Comparison of ENCODE assay signal across 14 cellular contexts in the genomic region with DNA sequence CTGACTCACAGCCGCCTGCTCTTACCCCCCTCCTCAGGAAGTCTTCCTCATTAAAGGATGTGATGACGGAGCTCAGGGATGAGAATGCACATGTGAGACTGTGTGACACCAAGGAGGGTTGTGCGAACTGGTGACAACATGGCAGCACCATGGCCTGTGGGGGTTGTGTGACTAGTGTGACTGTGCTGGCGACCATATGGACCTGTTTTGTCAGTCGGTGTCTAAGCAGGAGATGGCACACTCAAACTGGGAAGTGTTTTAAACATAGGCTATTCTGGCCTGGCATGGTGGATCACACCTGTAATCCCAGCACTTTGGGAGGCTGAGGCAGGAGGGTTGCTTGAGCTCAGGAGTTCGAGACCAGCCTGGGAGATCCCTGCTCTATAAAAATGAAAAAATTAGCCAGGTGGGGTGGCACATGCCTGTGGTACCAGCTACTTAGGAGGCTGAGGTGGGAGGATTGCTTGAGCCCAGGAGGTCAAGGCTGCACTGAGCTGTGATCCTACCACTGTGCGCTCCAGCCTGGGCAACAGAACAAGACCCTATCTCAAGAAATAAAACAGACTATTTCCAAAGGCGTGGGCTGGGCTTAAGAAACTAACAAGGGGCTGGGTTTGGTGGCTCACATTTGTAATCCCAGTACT. TPM values are rescaled to one million over a fixed set of nuclear protein-coding genes. Genes with fewer than 3 reads are reported as not detected.
DNase-seq lines count a peak whose midpoint lies in the region; ATAC-seq, FAIRE-seq and TF ChIP-seq lines count a peak whose summit lies in the region.
"Had no signal": no experiment of that assay in that cellular context is flagged by ENCODE, and none has a peak within 500 bp of the region (broad histone marks: within the 10 kb centered on the region; RNA-seq: fewer than 3 reads in every experiment).

No MANE protein-coding gene starts in this region.

- H3K4me3 ChIP-seq in HL-60 (replicated peaks; ENCODE audit: insufficient read depth, low read length) (no peak overlapping the region), bronchial epithelial cell (ENCODE audit: low read depth, low read length) (no peak overlapping the region), HepG2 (replicated peaks in 1 of 3; ENCODE audit: insufficient read depth in 1 of 3, low read depth in 2 of 3, low read length in 3 of 3) (no peak overlapping the region), stomach smooth muscle (ENCODE audit: low read length in 2 of 2) (no peak overlapping the region)
- H3K4me3 ChIP-seq in effector memory CD4-positive, alpha-beta T cell (ENCODE audit: insufficient read depth, low read depth, low read length, poor library complexity, severe bottlenecking) = no peak overlapping the region

- H3K9ac ChIP-seq in HepG2 (ENCODE audit: insufficient read depth, low read depth, low read length) (no peak overlapping the region), stomach smooth muscle (ENCODE audit: low read length in 2 of 2) (peak overlapping the region in 1 of 2 donors; percentile 36)

- H3K4me1 ChIP-seq in HepG2 (ENCODE audit: insufficient read depth, low read length) (peaks cover 93% of the 10 kb centered on the region), stomach smooth muscle (ENCODE audit: control insufficient read depth, insufficient read depth, low read length) (peaks cover 81% of the 10 kb centered on the region)
- peaks cover 5% of the 10 kb centered on the region for H3K4me1 ChIP-seq in effector memory CD4-positive, alpha-beta T cell (ENCODE audit: control insufficient read depth, insufficient read depth, low read length, poor library complexity, severe bottlenecking)

- no peak for DNase-seq in HL-60 (ENCODE audit: low read depth in 1 of 2, low spot score in 1 of 2)
- DNase-seq in bronchial epithelial cell (ENCODE audit: low read depth) = peak; percentile 54
- no peak for DNase-seq in HepG2 (ENCODE audit: low spot score)
- no peak for DNase-seq in foreskin melanocyte
- DNase-seq in effector memory CD4-positive, alpha-beta T cell = no peak
- DNase-seq: activated CD8-positive, alpha-beta memory T cell treated with anti-CD3 and anti-CD28 coated beads, Interleukin-2, amount 10 ng/mL, durations not matched to agents 7 days and 5 days; stimulated activated naive CD4-positive, alpha-beta T cell had no signal

- H3K27ac ChIP-seq in HL-60 (replicated peaks) (peak overlapping the region; percentile 96), HepG2 (ENCODE audit: extremely low read length, insufficient read depth, low read length) (peak overlapping the region; percentile 45), stomach smooth muscle (ENCODE audit: low read length) (peak overlapping the region; percentile 89)
- no peak overlapping the region for H3K27ac ChIP-seq in effector memory CD4-positive, alpha-beta T cell (ENCODE audit: insufficient read depth, low read length, poor library complexity, severe bottlenecking)

- no peak for FAIRE-seq in bronchial epithelial cell (lab: Jason Lieb, UNC)
- no peak for FAIRE-seq in HepG2 (lab: Jason Lieb, UNC)

- peaks cover 10% of the 10 kb centered on the region for H3K36me3 ChIP-seq in bronchial epithelial cell (ENCODE audit: control insufficient read depth, insufficient read depth, low read length)
- H3K36me3 ChIP-seq in HepG2 (replicated peaks in 1 of 2; ENCODE audit: control insufficient read depth in 1 of 2, insufficient read depth in 2 of 2, low read length in 2 of 2) = no peaks in the 10 kb centered on the region
- H3K36me3 ChIP-seq in stomach smooth muscle (ENCODE audit: control insufficient read depth in 2 of 2, insufficient read depth in 2 of 2, low read length in 2 of 2) = peaks cover 12 to 13% of the 10 kb centered on the region in 2 donors
- H3K36me3 ChIP-seq in effector memory CD4-positive, alpha-beta T cell (ENCODE audit: control insufficient read depth, insufficient read depth, low read length) = no peaks in the 10 kb centered on the region

- POLR2A ChIA-PET in HepG2 (lab: Yijun Ruan, JAX) = interaction anchor here (0.7 to 12.9 kb wide), 7 partner anchors 9 to 87 kb away, joined by 3 to 253 read pairs (median 5); partner anchors contain the start of genes NR0B2 and TENT5B

- TF ChIP-seq POLR2A in HepG2 (IDR thresholded peaks at IDR 0.05; ENCODE audit: insufficient read depth in 1 of 2, low read depth in 2 of 2, low read length in 2 of 2) = peak in 1 of 2 experiments; percentile 58; a peak in 1 of 4 replicates

- BruUV-seq in HepG2 (replicated peaks; lab: Mats Ljungman, UMichigan) = no TSS peak

- H3K4me2 ChIP-seq in HepG2 (ENCODE audit: low read depth, low read length) = no peak overlapping the region

- in situ Hi-C loops in HepG2 (cut with HindIII; ENCODE audit: extremely low pct_ligation_motif_present, low pct_unique_long_range_greater_than_20kb) = no loop called here

- H3K79me2 ChIP-seq in HepG2 (ENCODE audit: insufficient read depth, low read length) = peaks cover 13% of the 10 kb centered on the region

- ATAC-seq in HepG2 = no peak
- no peak for ATAC-seq in GM21526 (IDR thresholded peaks at IDR 0.05; ENCODE audit: low FRiP score, unreplicated experiment)
- ATAC-seq in GM19452 (IDR thresholded peaks at IDR 0.05; ENCODE audit: unreplicated experiment) = no peak
- ATAC-seq: activated CD8-positive, alpha-beta memory T cell treated with anti-CD3 and anti-CD28 coated beads, Interleukin-2, amount 10 ng/mL, durations not matched to agents 7 days and 5 days had no signal

- H3K27me3 ChIP-seq in HL-60 (ENCODE audit: insufficient read depth, poor library complexity, severe bottlenecking) (no peaks in the 10 kb centered on the region), bronchial epithelial cell (ENCODE audit: control insufficient read depth, insufficient read depth, low read length) (no peaks in the 10 kb centered on the region), HepG2 (ENCODE audit: control insufficient read depth in 1 of 2, insufficient read depth in 2 of 2, low read length in 2 of 2) (no peaks in the 10 kb centered on the region), stomach smooth muscle (ENCODE audit: control insufficient read depth in 1 of 2, insufficient read depth in 2 of 2, low read length in 2 of 2) (no peaks in the 10 kb centered on the region)
- H3K27me3 ChIP-seq in effector memory CD4-positive, alpha-beta T cell (replicated peaks; ENCODE audit: control insufficient read depth, insufficient read depth, low read length, poor library complexity, severe bottlenecking) = peaks cover 8% of the 10 kb centered on the region

- no peak for TF ChIP-seq EP300 in HepG2 (IDR thresholded peaks at IDR 0.05; ENCODE audit: low read depth in 2 of 2, low read length in 2 of 2)
- no peak for TF ChIP-seq EP300 in HepG2 (CRISPR knock-in tag; IDR thresholded peaks at IDR 0.05; ENCODE audit: borderline replicate concordance)

- H4K20me1 ChIP-seq in HepG2 (ENCODE audit: insufficient read depth, low read length) = peaks cover 60% of the 10 kb centered on the region

- H2AFZ ChIP-seq in HepG2 (ENCODE audit: low read length) = no peak overlapping the region

- TF ChIP-seq RAD21 in HepG2 (CRISPR knock-in tag; IDR thresholded peaks at IDR 0.05) = no peak

- intact Hi-C loops in HepG2 (cut with micrococcal nuclease; ENCODE audit: unreplicated experiment) = no loop called here

- TF ChIP-seq CTCF in HL-60 (IDR thresholded peaks at IDR 0.05; ENCODE audit: insufficient read depth, low read length) (no peak), bronchial epithelial cell (IDR thresholded peaks at IDR 0.05; ENCODE audit: insufficient read depth, low read length, severe bottlenecking) (no peak), HepG2 (CRISPR knock-in tag; IDR thresholded peaks at IDR 0.05) (no peak)

- no peaks in the 10 kb centered on the region for H3K9me3 ChIP-seq in HepG2 (ENCODE audit: low read length)
- no peaks in the 10 kb centered on the region for H3K9me3 ChIP-seq in stomach smooth muscle (ENCODE audit: control insufficient read depth in 2 of 2, low read length in 2 of 2)
- no peaks in the 10 kb centered on the region for H3K9me3 ChIP-seq in effector memory CD4-positive, alpha-beta T cell (ENCODE audit: control insufficient read depth, low read length)

- 92% methylated on average over 7 of the region's 8 CpGs for WGBS in HepG2 (ENCODE audit: low lambda C conversion rate)

- CTCF ChIA-PET in HepG2 (lab: Yijun Ruan, JAX; ENCODE audit: low intra/inter-chr PET ratio, low total read pairs) = interaction anchor here (1.0 kb wide), 1 partner anchor 35 kb away, joined by 4 read pairs; no protein-coding TSS in a partner anchor

RNA-seq across cellular contexts. Expression of gene TRNP1, which starts 7.4 kb away (rescaled TPM):
- 11.1 and 15.3 TPM in 2 replicates for total RNA-seq in bronchial epithelial cell
- 35.6 and 42.0 TPM in 2 replicates for total RNA-seq in HepG2 (2016; rRNA removed; fragmentation: Illumina TruSeq; extraction: Trizol)
- total RNA-seq in HepG2 (2016; cell fraction: cytosol; rRNA removed; fragmentation: Illumina TruSeq; extraction: Trizol; ENCODE audit: low read depth) = 45.9 and 49.6 TPM in 2 replicates
- total RNA-seq in HepG2 (2016; cell fraction: insoluble cytoplasmic fraction; rRNA removed; fragmentation: Illumina TruSeq; extraction: Trizol) = 32.9 and 43.5 TPM in 2 replicates
- total RNA-seq in HepG2 (2016; cell fraction: membrane; rRNA removed; fragmentation: Illumina TruSeq; extraction: Trizol) = 78.4 and 79.4 TPM in 2 replicates
- total RNA-seq in HepG2 (2016; cell fraction: nucleus; rRNA removed; fragmentation: Illumina TruSeq; extraction: Trizol) = 20.2 and 26.8 TPM in 2 replicates
- 158 and 166 TPM in 2 replicates for polyA plus RNA-seq in HepG2 (2011; rRNA removed)
- 196 and 254 TPM in 2 replicates for polyA plus RNA-seq in HepG2 (2011; cell fraction: cytosol; rRNA removed)
- 52.2 and 66.1 TPM in 2 replicates for polyA plus RNA-seq in HepG2 (2011; cell fraction: nucleus; rRNA removed)
- polyA plus RNA-seq in HepG2 (2012) = 56.7 and 66.7 TPM in 2 replicates
- polyA plus RNA-seq in HepG2 (2016; cell fraction: cytosol; fragmentation: Illumina TruSeq; extraction: Trizol; ENCODE audit: low read depth) = 79.2 and 85.4 TPM in 2 replicates
- polyA plus RNA-seq in HepG2 (2016; cell fraction: insoluble cytoplasmic fraction; fragmentation: Illumina TruSeq; extraction: Trizol; ENCODE audit: low read depth) = 57.7 and 57.9 TPM in 2 replicates
- 101 and 110 TPM in 2 replicates for polyA plus RNA-seq in HepG2 (2016; cell fraction: membrane; fragmentation: Illumina TruSeq; extraction: Trizol; ENCODE audit: low read depth)
- 41.5 and 46.3 TPM in 2 replicates for polyA plus RNA-seq in HepG2 (2016; cell fraction: nucleus; fragmentation: Illumina TruSeq; extraction: Trizol; ENCODE audit: insufficient read depth, low read depth)
- 0.21 and 97.7 TPM in 2 replicates for polyA minus RNA-seq in HepG2 (2011; rRNA and poly(A)+ RNA removed; ENCODE audit: low replicate concordance)
- 44.5 and 48.8 TPM in 2 replicates for polyA minus RNA-seq in HepG2 (2011; cell fraction: cytosol; rRNA and poly(A)+ RNA removed)
- 41.1 and 55.3 TPM in 2 replicates for polyA minus RNA-seq in HepG2 (2011; cell fraction: nucleus; rRNA and poly(A)+ RNA removed)

RNA-seq across cellular contexts. Expression of gene TENT5B, which starts 11.7 kb away (rescaled TPM):
- 21.1 and 73.0 TPM in 2 replicates for total RNA-seq in bronchial epithelial cell
- 0.62 and 0.88 TPM in 2 replicates for total RNA-seq in HepG2 (2016; rRNA removed; fragmentation: Illumina TruSeq; extraction: Trizol)
- 0.35 and 0.40 TPM in 2 replicates for total RNA-seq in HepG2 (2016; cell fraction: cytosol; rRNA removed; fragmentation: Illumina TruSeq; extraction: Trizol; ENCODE audit: low read depth)
- 0.42 and 0.65 TPM in 2 replicates for total RNA-seq in HepG2 (2016; cell fraction: insoluble cytoplasmic fraction; rRNA removed; fragmentation: Illumina TruSeq; extraction: Trizol)
- total RNA-seq in HepG2 (2016; cell fraction: membrane; rRNA removed; fragmentation: Illumina TruSeq; extraction: Trizol) = 0.52 and 0.53 TPM in 2 replicates
- 0.38 and 0.71 TPM in 2 replicates for total RNA-seq in HepG2 (2016; cell fraction: nucleus; rRNA removed; fragmentation: Illumina TruSeq; extraction: Trizol)
- 0.13 and 0.22 TPM in 2 replicates for polyA plus RNA-seq in HepG2 (2011; rRNA removed)
- 0.13 and 0.24 TPM in 2 replicates for polyA plus RNA-seq in HepG2 (2011; cell fraction: cytosol; rRNA removed)
- 0.12 and 0.23 TPM in 2 replicates for polyA plus RNA-seq in HepG2 (2011; cell fraction: nucleus; rRNA removed)
- 0.16 TPM in 1 of 2 replicates, not detected in the other for polyA plus RNA-seq in HepG2 (2012)
- polyA plus RNA-seq in HepG2 (2016; cell fraction: cytosol; fragmentation: Illumina TruSeq; extraction: Trizol; ENCODE audit: low read depth) = 0.12 and 0.17 TPM in 2 replicates
- 0.46 and 0.58 TPM in 2 replicates for polyA plus RNA-seq in HepG2 (2016; cell fraction: insoluble cytoplasmic fraction; fragmentation: Illumina TruSeq; extraction: Trizol; ENCODE audit: low read depth)
- 0.20 and 0.32 TPM in 2 replicates for polyA plus RNA-seq in HepG2 (2016; cell fraction: membrane; fragmentation: Illumina TruSeq; extraction: Trizol; ENCODE audit: low read depth)
- polyA plus RNA-seq in HepG2 (2016; cell fraction: nucleus; fragmentation: Illumina TruSeq; extraction: Trizol; ENCODE audit: insufficient read depth, low read depth) = 0.37 and 0.77 TPM in 2 replicates
- polyA minus RNA-seq in HepG2 (2011; rRNA and poly(A)+ RNA removed; ENCODE audit: low replicate concordance) = 0.96 and 5.4 TPM in 2 replicates
- polyA minus RNA-seq in HepG2 (2011; cell fraction: cytosol; rRNA and poly(A)+ RNA removed) = not detected in 2 replicates
- polyA minus RNA-seq in HepG2 (2011; cell fraction: nucleus; rRNA and poly(A)+ RNA removed) = 0.37 and 0.39 TPM in 2 replicates
- total RNA-seq: activated CD8-positive, alpha-beta memory T cell treated with anti-CD3 and anti-CD28 coated beads, Interleukin-2, amount 10 ng/mL, durations not matched to agents 7 days and 5 days; T-helper 1 cell treated with Interleukin-12 subunit alpha and Interleukin-12 subunit beta and Interleukin-4 antibody, amounts not matched to agents 30 ng/mL and 1 ng/mL, for 36 hours had no signal

RNA-seq across cellular contexts. Expression of gene KDF1, which starts 40.7 kb away (rescaled TPM):
- 13.2 and 14.7 TPM in 2 replicates for total RNA-seq in bronchial epithelial cell
- 1.9 and 2.4 TPM in 2 replicates for total RNA-seq in HepG2 (2016; rRNA removed; fragmentation: Illumina TruSeq; extraction: Trizol)
- 0.61 and 1.1 TPM in 2 replicates for total RNA-seq in HepG2 (2016; cell fraction: cytosol; rRNA removed; fragmentation: Illumina TruSeq; extraction: Trizol; ENCODE audit: low read depth)
- total RNA-seq in HepG2 (2016; cell fraction: insoluble cytoplasmic fraction; rRNA removed; fragmentation: Illumina TruSeq; extraction: Trizol) = 1.6 and 2.1 TPM in 2 replicates
- 2.0 and 2.1 TPM in 2 replicates for total RNA-seq in HepG2 (2016; cell fraction: membrane; rRNA removed; fragmentation: Illumina TruSeq; extraction: Trizol)
- total RNA-seq in HepG2 (2016; cell fraction: nucleus; rRNA removed; fragmentation: Illumina TruSeq; extraction: Trizol) = 0.75 and 1.1 TPM in 2 replicates
- polyA plus RNA-seq in HepG2 (2011; rRNA removed) = 4.9 and 7.4 TPM in 2 replicates
- polyA plus RNA-seq in HepG2 (2011; cell fraction: cytosol; rRNA removed) = 4.3 and 6.8 TPM in 2 replicates
- polyA plus RNA-seq in HepG2 (2011; cell fraction: nucleus; rRNA removed) = 5.9 and 7.2 TPM in 2 replicates
- polyA plus RNA-seq in HepG2 (2012) = 4.8 and 6.0 TPM in 2 replicates
- polyA plus RNA-seq in HepG2 (2016; cell fraction: cytosol; fragmentation: Illumina TruSeq; extraction: Trizol; ENCODE audit: low read depth) = 0.87 and 0.94 TPM in 2 replicates
- polyA plus RNA-seq in HepG2 (2016; cell fraction: insoluble cytoplasmic fraction; fragmentation: Illumina TruSeq; extraction: Trizol; ENCODE audit: low read depth) = 2.0 and 2.7 TPM in 2 replicates
- polyA plus RNA-seq in HepG2 (2016; cell fraction: membrane; fragmentation: Illumina TruSeq; extraction: Trizol; ENCODE audit: low read depth) = 1.6 and 2.0 TPM in 2 replicates
- 2.9 and 3.3 TPM in 2 replicates for polyA plus RNA-seq in HepG2 (2016; cell fraction: nucleus; fragmentation: Illumina TruSeq; extraction: Trizol; ENCODE audit: insufficient read depth, low read depth)
- polyA minus RNA-seq in HepG2 (2011; rRNA and poly(A)+ RNA removed; ENCODE audit: low replicate concordance) = 12.8 TPM in 1 of 2 replicates, not detected in the other
- polyA minus RNA-seq in HepG2 (2011; cell fraction: cytosol; rRNA and poly(A)+ RNA removed) = 4.2 and 4.4 TPM in 2 replicates
- 1.3 and 2.0 TPM in 2 replicates for polyA minus RNA-seq in HepG2 (2011; cell fraction: nucleus; rRNA and poly(A)+ RNA removed)
- total RNA-seq: activated CD8-positive, alpha-beta memory T cell treated with anti-CD3 and anti-CD28 coated beads, Interleukin-2, amount 10 ng/mL, durations not matched to agents 7 days and 5 days; G401; LHCN-M2; NCI-H460; T-helper 1 cell treated with Interleukin-12 subunit alpha and Interleukin-12 subunit beta and Interleukin-4 antibody, amounts not matched to agents 30 ng/mL and 1 ng/mL, for 36 hours had no signal

Comparison
In these comparisons a context has a peak if more than half of its experiments do, and no peak if none do; other contexts are left out.
1. RNA of gene TENT5B, which starts 11.7 kb away (total RNA-seq): 21.1 to 73.0 TPM in bronchial epithelial cell; 0.35 to 0.88 TPM in HepG2; every median in the first group is over 10 times any median in the second.